ENCODE assay signal across 17 cellular contexts in genomic region chr6:34227656-34228421, GRCh38. TPM values are rescaled to one million over a fixed set of nuclear protein-coding genes. Genes with fewer than 3 reads are reported as not detected.
DNase-seq lines count a peak whose midpoint lies in the region; ATAC-seq and TF ChIP-seq lines count a peak whose summit lies in the region.
"Had no signal": no experiment of that assay in that cellular context is flagged by ENCODE, and none has a peak within 500 bp of the region (broad histone marks: within the 10 kb centered on the region; RNA-seq: fewer than 3 reads in every experiment).

No MANE protein-coding gene starts in this region.

- peak overlapping the region; percentile 12 for H3K27ac Mint-ChIP-seq in activated naive CD4-positive, alpha-beta T cell treated with anti-CD3 and anti-CD28 coated beads, Interleukin-2, amount 50 U/mL, for 24 hours
- H3K27ac Mint-ChIP-seq in activated naive CD4-positive, alpha-beta T cell treated with anti-CD3 and anti-CD28 coated beads, Interleukin-2, amount 50 U/mL, for 72 hours, result no peak overlapping the region
- peak overlapping the region; percentile 33 to 74 for H3K27ac Mint-ChIP-seq in stimulated activated naive CD8-positive, alpha-beta T cell treated with anti-CD3 and anti-CD28 coated beads, Interleukin-15, amount 100 ng/mL, for 72 hours

- H3K36me3 ChIP-seq in iPS-18a (ENCODE audit: control insufficient read depth, low read depth, low read length), result no peaks in the 10 kb centered on the region
- H3K36me3 ChIP-seq: brain microvascular endothelial cell, esophagus muscularis mucosa, HAP-1, sigmoid colon, tibial nerve had no signal

- no peak overlapping the region for H3K4me3 Mint-ChIP-seq in activated naive CD4-positive, alpha-beta T cell treated with anti-CD3 and anti-CD28 coated beads, Interleukin-2, amount 50 U/mL, for 24 hours
- no peak overlapping the region for H3K4me3 Mint-ChIP-seq in stimulated activated naive CD8-positive, alpha-beta T cell treated with anti-CD3 and anti-CD28 coated beads, Interleukin-15, amount 100 ng/mL, for 72 hours

- no peaks in the 10 kb centered on the region for H3K27me3 ChIP-seq in iPS-18a (ENCODE audit: control insufficient read depth, insufficient read depth, low read length)
- H3K27me3 ChIP-seq: brain microvascular endothelial cell, esophagus muscularis mucosa, sigmoid colon, tibial nerve had no signal

- no peak for DNase-seq in activated naive CD4-positive, alpha-beta T cell treated with anti-CD3 and anti-CD28 coated beads, Interleukin-2, amount 50 U/mL, for 72 hours (ENCODE audit: low spot score in 2 of 2)
- DNase-seq in RWPE1 (ENCODE audit: low spot score) (no peak), dedifferentiated amniotic fluid mesenchymal stem cell (ENCODE audit: extremely low spot score) (no peak)
- no peak for DNase-seq in stimulated activated naive CD8-positive, alpha-beta T cell treated with anti-CD3 and anti-CD28 coated beads, Interleukin-15, amount 100 ng/mL, for 72 hours
- no peak for DNase-seq in stimulated activated CD4-positive, alpha-beta T cell treated with anti-CD3 and anti-CD28 coated beads, Interleukin-2, amount 100 ng/mL, for 24 hours
- DNase-seq: brain microvascular endothelial cell, DMS 273 treated with DMSO at 0.1 percent for 48 hours, NCI-H1092 treated with DMSO at 0.1 percent for 48 hours, NCI-H524, SHP77 treated with DMSO at 0.1 percent for 48 hours, sigmoid colon had no signal

- CTCF ChIA-PET in RWPE1 (lab: Yijun Ruan, JAX), result interaction anchor here (0.7 to 1.1 kb wide), 2 partner anchors 16 to 1114 kb away, joined by 3 read pairs; no protein-coding TSS in a partner anchor

- ATAC-seq in activated naive CD4-positive, alpha-beta T cell treated with anti-CD3 and anti-CD28 coated beads, Interleukin-2, amount 50 U/mL, for 72 hours, result no peak
- ATAC-seq in stimulated activated naive CD8-positive, alpha-beta T cell treated with anti-CD3 and anti-CD28 coated beads, Interleukin-15, amount 100 ng/mL, for 72 hours, result no peak
- ATAC-seq in GM21576 (IDR thresholded peaks at IDR 0.05; ENCODE audit: unreplicated experiment), result no peak

- H3K9ac ChIP-seq in iPS-18a (ENCODE audit: low read length), result peak overlapping the region; percentile 8

- H3K27ac ChIP-seq in RWPE1 (peak overlapping the region; percentile 72), iPS-18a (ENCODE audit: low read length) (peak overlapping the region; percentile 29)
- H3K27ac ChIP-seq: brain microvascular endothelial cell, esophagus muscularis mucosa, sigmoid colon, tibial nerve had no signal

- peaks cover 39% of the 10 kb centered on the region for H3K4me1 ChIP-seq in iPS-18a (ENCODE audit: control insufficient read depth, low read depth, low read length)

- TF ChIP-seq CTCF in RWPE1 (conservative IDR thresholded peaks at IDR 0.05; ENCODE audit: low read depth), result no peak

- POLR2A ChIA-PET in RWPE1 (lab: Yijun Ruan, JAX; ENCODE audit: low non-redundant PET), result no interaction called here

- H3K36me3 Mint-ChIP-seq in activated naive CD4-positive, alpha-beta T cell treated with anti-CD3 and anti-CD28 coated beads, Interleukin-2, amount 50 U/mL, for 24 hours, result no peaks in the 10 kb centered on the region
- no peaks in the 10 kb centered on the region for H3K36me3 Mint-ChIP-seq in activated naive CD4-positive, alpha-beta T cell treated with anti-CD3 and anti-CD28 coated beads, Interleukin-2, amount 50 U/mL, for 72 hours

- no peaks in the 10 kb centered on the region for H3K9me3 ChIP-seq in iPS-18a (ENCODE audit: control insufficient read depth, low read depth, low read length)
- H3K9me3 ChIP-seq: esophagus muscularis mucosa, HAP-1, sigmoid colon, tibial nerve had no signal

- H3K4me3 ChIP-seq in iPS-18a (ENCODE audit: low read length), result no peak overlapping the region
- H3K4me3 ChIP-seq: esophagus muscularis mucosa, HAP-1, sigmoid colon, tibial nerve had no signal

- H3K4me1 Mint-ChIP-seq in activated naive CD4-positive, alpha-beta T cell treated with anti-CD3 and anti-CD28 coated beads, Interleukin-2, amount 50 U/mL, for 24 hours, result peaks cover 33% of the 10 kb centered on the region
- H3K4me1 Mint-ChIP-seq in stimulated activated naive CD8-positive, alpha-beta T cell treated with anti-CD3 and anti-CD28 coated beads, Interleukin-15, amount 100 ng/mL, for 72 hours, result peaks cover 59% of the 10 kb centered on the region

- no peaks in the 10 kb centered on the region for H3K27me3 Mint-ChIP-seq in activated naive CD4-positive, alpha-beta T cell treated with anti-CD3 and anti-CD28 coated beads, Interleukin-2, amount 50 U/mL, for 24 hours
- H3K27me3 Mint-ChIP-seq in stimulated activated naive CD8-positive, alpha-beta T cell treated with anti-CD3 and anti-CD28 coated beads, Interleukin-15, amount 100 ng/mL, for 72 hours, result no peaks in the 10 kb centered on the region

- H3K9me3 Mint-ChIP-seq in activated naive CD4-positive, alpha-beta T cell treated with anti-CD3 and anti-CD28 coated beads, Interleukin-2, amount 50 U/mL, for 24 hours, result no peaks in the 10 kb centered on the region
- H3K9me3 Mint-ChIP-seq in activated naive CD4-positive, alpha-beta T cell treated with anti-CD3 and anti-CD28 coated beads, Interleukin-2, amount 50 U/mL, for 72 hours, result no peaks in the 10 kb centered on the region
- no peaks in the 10 kb centered on the region for H3K9me3 Mint-ChIP-seq in stimulated activated naive CD8-positive, alpha-beta T cell treated with anti-CD3 and anti-CD28 coated beads, Interleukin-15, amount 100 ng/mL, for 72 hours

RNA-seq across cellular contexts. Expression of gene HMGA1, which starts 8.8 kb away (rescaled TPM):
- 100 to 1,000 TPM; 524 to 600 TPM for total RNA-seq in activated naive CD4-positive, alpha-beta T cell treated with anti-CD3 and anti-CD28 coated beads, Interleukin-2, amount 50 U/mL, for 72 hours

RNA-seq across cellular contexts. Expression of gene SMIM29, which starts 21.0 kb away (rescaled TPM):
- 10 to 100 TPM; 12.8 to 25.1 TPM for total RNA-seq in activated naive CD4-positive, alpha-beta T cell treated with anti-CD3 and anti-CD28 coated beads, Interleukin-2, amount 50 U/mL, for 72 hours

Comparison
In these comparisons a context has a peak if more than half of its experiments do, and no peak if none do; other contexts are left out.
1. H3K27ac Mint-ChIP-seq: peak in activated naive CD4-positive, alpha-beta T cell treated with anti-CD3 and anti-CD28 coated beads, Interleukin-2, amount 50 U/mL, for 24 hours (single experiment) and stimulated activated naive CD8-positive, alpha-beta T cell treated with anti-CD3 and anti-CD28 coated beads, Interleukin-15, amount 100 ng/mL, for 72 hours (2 of 2); none in activated naive CD4-positive, alpha-beta T cell treated with anti-CD3 and anti-CD28 coated beads, Interleukin-2, amount 50 U/mL, for 72 hours (0 of 2).